ENCODE assay signal across 25 cellular contexts in the genomic region with DNA sequence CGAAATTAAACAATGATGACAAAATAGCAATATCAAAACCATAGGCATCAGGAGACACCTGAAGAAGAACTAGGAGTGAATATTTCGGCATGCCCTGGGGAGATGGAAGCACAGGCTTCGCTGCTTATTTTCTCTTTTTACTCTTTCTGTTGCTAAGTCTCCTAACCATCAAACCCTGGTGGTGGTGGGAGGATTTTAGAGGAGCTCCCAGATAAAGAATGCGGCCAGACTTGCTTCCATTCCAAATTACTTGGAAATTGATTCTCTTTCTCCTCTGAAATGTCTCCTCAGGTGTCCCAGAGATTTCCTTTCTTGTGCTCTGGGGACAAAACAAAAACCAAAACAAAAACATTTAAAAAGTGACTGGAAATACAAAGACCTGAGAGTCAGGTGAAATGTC.
DNase-seq lines count a peak whose midpoint lies in the region; ATAC-seq, FAIRE-seq and TF ChIP-seq lines count a peak whose summit lies in the region.
"Had no signal": no experiment of that assay in that cellular context is flagged by ENCODE, and none has a peak within 500 bp of the region (broad histone marks: within the 10 kb centered on the region; RNA-seq: fewer than 3 reads in every experiment).

No MANE protein-coding gene starts in this region.

- no peak overlapping the region for H3K23ac ChIP-seq in H1 (ENCODE audit: insufficient read length)

- no peaks in the 10 kb centered on the region for H3K79me2 ChIP-seq in H1 (ENCODE audit: control insufficient read depth in 1 of 2, insufficient read depth in 2 of 2, low read length in 2 of 2)

- peaks cover 0 to 14% (median under 1%) of the 10 kb centered on the region in 6 donors for H3K9me3 Mint-ChIP-seq in immature natural killer cell
- H3K9me3 Mint-ChIP-seq in activated T-cell treated with anti-CD3 and anti-CD28 coated beads, Interleukin-2, amount 50 U/mL, for 4 hours: peaks cover 3% of the 10 kb centered on the region
- H3K9me3 Mint-ChIP-seq: CD4-positive, CD25-positive, alpha-beta regulatory T cell; CD8-positive, alpha-beta T cell; H9 had no signal

- no peak overlapping the region for H4K5ac ChIP-seq in H1 (ENCODE audit: insufficient read length, low read depth, low read length)

- TF ChIP-seq RAD21 in H1 (IDR thresholded peaks at IDR 0.05 in 1 of 2, conservative IDR thresholded peaks at IDR 0.05 in 1 of 2; ENCODE audit: low read depth in 2 of 2, low read length in 2 of 2): no peak

- ATAC-seq in HG03342 (IDR thresholded peaks at IDR 0.05; ENCODE audit: unreplicated experiment): no peak
- ATAC-seq in activated T-cell treated with anti-CD3 and anti-CD28 coated beads, Interleukin-2, amount 50 U/mL, for 4 hours: no peak
- ATAC-seq: CD8-positive, alpha-beta T cell; HCT116 had no signal

- no peak overlapping the region for H2BK5ac ChIP-seq in H1 (ENCODE audit: low read depth, low read length)

- H3K4me2 ChIP-seq in H1 (ENCODE audit: insufficient read depth in 1 of 2, low read depth in 2 of 2, low read length in 2 of 2): no peak overlapping the region
- H3K4me2 ChIP-seq: BLaER1 had no signal

- H2AK5ac ChIP-seq in H1 (ENCODE audit: low read depth, low read length): no peak overlapping the region

- WGBS in H1 (ENCODE audit: extremely low coverage in 1 of 2, insufficient coverage in 1 of 2, insufficient read length in 1 of 2, insufficient replicate concordance in 2 of 2, low coverage in 1 of 2, low lambda C conversion rate in 2 of 2, missing lambda C conversion rate in 1 of 2), 2 experiments: 67% methylated on average over 4 of the region's 4 CpGs; no CpG with 5 or more reads in 1 of the 2 experiments

- H3K4me1 ChIP-seq in HUES48 (ENCODE audit: control insufficient read depth, insufficient read depth, low read length) (peaks cover 16% of the 10 kb centered on the region), H1 (replicated peaks in 1 of 4; ENCODE audit: control insufficient read depth in 3 of 4, insufficient read depth in 4 of 4, low read length in 3 of 4) (peaks cover 0 to 4% (median 1%) of the 10 kb centered on the region in 4 experiments; a peak in 2 of 7 replicates)
- H3K4me1 ChIP-seq: BLaER1 had no signal

- no peak overlapping the region for H3K4ac ChIP-seq in H1 (replicated peaks; ENCODE audit: insufficient read length, low read depth, low read length)

- H2BK120ac ChIP-seq in H1 (replicated peaks; ENCODE audit: low read depth, low read length): no peak overlapping the region

- no peak overlapping the region for H2BK15ac ChIP-seq in H1 (ENCODE audit: low read length)

- TF ChIP-seq EP300 in H1 (IDR thresholded peaks at IDR 0.05; ENCODE audit: borderline replicate concordance in 1 of 2, low read depth in 2 of 2, low read length in 2 of 2): no peak

- H3K9me3 ChIP-seq in HUES48 (ENCODE audit: control insufficient read depth, insufficient read depth, low read length) (no peaks in the 10 kb centered on the region), H1 (ENCODE audit: insufficient read depth in 2 of 2, low read depth in 1 of 2, low read length in 1 of 2) (no peaks in the 10 kb centered on the region)
- H3K9me3 ChIP-seq: BLaER1 had no signal

- no peak overlapping the region for H4K8ac ChIP-seq in H1 (ENCODE audit: extremely low read depth, insufficient read depth, low read length)

- no peak for TF ChIP-seq POLR2A in H1 (IDR thresholded peaks at IDR 0.05; ENCODE audit: control extremely low read depth in 1 of 2, low read depth in 2 of 2, low read length in 2 of 2)

- H3K23me2 ChIP-seq in H1 (ENCODE audit: low read depth, low read length): no peaks in the 10 kb centered on the region

- H3K14ac ChIP-seq in H1 (ENCODE audit: insufficient read length): no peak overlapping the region

- H3K27ac ChIP-seq in HUES48 (ENCODE audit: low read depth, low read length) (peak overlapping the region; percentile 14), H1 (ENCODE audit: low read depth, low read length) (no peak overlapping the region)
- H3K27ac ChIP-seq: 22Rv1, BLaER1, C4-2B had no signal

- H3K27me3 ChIP-seq in HUES48 (ENCODE audit: control insufficient read depth, insufficient read depth, low read length) (no peaks in the 10 kb centered on the region), H1 (replicated peaks in 1 of 4; ENCODE audit: control insufficient read depth in 3 of 4, extremely low read depth in 1 of 4, insufficient read depth in 3 of 4, low read length in 3 of 4) (no peaks in the 10 kb centered on the region)
- H3K27me3 ChIP-seq: BLaER1 had no signal

- H3K56ac ChIP-seq in H1 (replicated peaks; ENCODE audit: insufficient read length, low read depth, low read length): no peak overlapping the region

- H2AFZ ChIP-seq in H1 (ENCODE audit: low read length): no peak overlapping the region

- no peak overlapping the region for H3K4me3 Mint-ChIP-seq in immature natural killer cell
- H3K4me3 Mint-ChIP-seq in activated T-cell treated with anti-CD3 and anti-CD28 coated beads, Interleukin-2, amount 50 U/mL, for 4 hours: no peak overlapping the region
- H3K4me3 Mint-ChIP-seq: B cell; CD4-positive, CD25-positive, alpha-beta regulatory T cell; CD8-positive, alpha-beta T cell; H9 had no signal

- H3K36me3 ChIP-seq in HUES48 (ENCODE audit: control insufficient read depth, insufficient read depth, low read length) (no peaks in the 10 kb centered on the region), H1 (ENCODE audit: control insufficient read depth in 2 of 4, insufficient read depth in 4 of 4, low read length in 3 of 4) (no peaks in the 10 kb centered on the region)
- H3K36me3 ChIP-seq: BLaER1 had no signal

- peak; percentile 13 for FAIRE-seq in H1 (lab: Jason Lieb, UNC)
- FAIRE-seq: A204.1, D721Med, GM12891, GM18507 had no signal

- no peak overlapping the region for H2BK20ac ChIP-seq in H1 (ENCODE audit: low read length)

- no peak overlapping the region for H3K9ac ChIP-seq in HUES48 (ENCODE audit: low read depth, low read length)
- H3K9ac ChIP-seq in H1 (replicated peaks in 1 of 4; ENCODE audit: extremely low read depth in 1 of 4, low read depth in 3 of 4, low read length in 3 of 4): no peak overlapping the region
- H3K9ac ChIP-seq: BLaER1 had no signal

- DNase-seq in ELF-1 (ENCODE audit: low read depth, low spot score) (peak; percentile 64), H1 (ENCODE audit: low read depth in 1 of 2, low spot score in 2 of 2) (no peak), iPS-NIHi7 (ENCODE audit: extremely low spot score) (peak; percentile 16), immature natural killer cell (no peak), COR-L47 (lab: John Stamatoyannopoulos, UW) (no peak)
- no peak for DNase-seq in activated T-cell treated with anti-CD3 and anti-CD28 coated beads, Interleukin-2, amount 50 U/mL, for 4 hours
- DNase-seq: CD4-positive, CD25-positive, alpha-beta regulatory T cell; CD8-positive, alpha-beta T cell; DMS 273 treated with DMSO at 0.1 percent for 48 hours; DMS79; EL; GF-D8; GOT3; H9 had no signal

- H4K91ac ChIP-seq in H1 (replicated peaks; ENCODE audit: insufficient read length, low read length): no peak overlapping the region

- H3K27ac Mint-ChIP-seq in immature natural killer cell: no peak overlapping the region
- H3K27ac Mint-ChIP-seq: B cell; CD4-positive, CD25-positive, alpha-beta regulatory T cell; CD8-positive, alpha-beta T cell had no signal

- H3K36me3 Mint-ChIP-seq in immature natural killer cell: no peaks in the 10 kb centered on the region
- H3K36me3 Mint-ChIP-seq in activated T-cell treated with anti-CD3 and anti-CD28 coated beads, Interleukin-2, amount 50 U/mL, for 4 hours (ENCODE audit: insufficient read depth): no peaks in the 10 kb centered on the region
- H3K36me3 Mint-ChIP-seq: CD4-positive, CD25-positive, alpha-beta regulatory T cell; CD8-positive, alpha-beta T cell had no signal

- TF ChIP-seq CTCF in H1 (IDR thresholded peaks at IDR 0.05; ENCODE audit: control extremely low read depth in 1 of 3, insufficient read depth in 1 of 3, low read depth in 1 of 3, low read length in 3 of 3): no peak

- no peak overlapping the region for H2BK12ac ChIP-seq in H1 (ENCODE audit: low read depth, low read length)

- H3K4me3 ChIP-seq in HUES48 (ENCODE audit: low read depth, low read length) (no peak overlapping the region), H1 (ENCODE audit: extremely low read depth in 1 of 4, insufficient read depth in 2 of 4, low read depth in 3 of 4, low read length in 4 of 4) (no peak overlapping the region)
- H3K4me3 ChIP-seq: BLaER1 had no signal

- no peaks in the 10 kb centered on the region for H3K79me1 ChIP-seq in H1 (ENCODE audit: low read depth, low read length)

- H3K18ac ChIP-seq in H1 (ENCODE audit: extremely low read depth, low read length): no peak overlapping the region

- H3K4me1 Mint-ChIP-seq in immature natural killer cell: no peaks in the 10 kb centered on the region
- H3K4me1 Mint-ChIP-seq in activated T-cell treated with anti-CD3 and anti-CD28 coated beads, Interleukin-2, amount 50 U/mL, for 4 hours (ENCODE audit: low read depth): no peaks in the 10 kb centered on the region
- H3K4me1 Mint-ChIP-seq: B cell; CD4-positive, CD25-positive, alpha-beta regulatory T cell had no signal

- POLR2A ChIA-PET in H1 (lab: Charles Lee; ENCODE audit: partially characterized antibody): no interaction called here

- H4K20me1 ChIP-seq in H1 (replicated peaks in 1 of 2; ENCODE audit: control insufficient read depth in 1 of 2, insufficient read depth in 2 of 2, low read length in 2 of 2): no peaks in the 10 kb centered on the region
- H4K20me1 ChIP-seq: BLaER1 had no signal

- CTCF ChIA-PET in H1 (lab: Charles Lee; ENCODE audit: partially characterized antibody): interaction anchor here (0.6 to 2.5 kb wide), 3 partner anchors 8 to 74 kb away, joined by 4 to 5 read pairs (median 4); no protein-coding TSS in a partner anchor

- peaks cover 0 to 2% (median 0%) of the 10 kb centered on the region in 3 donors for H3K27me3 Mint-ChIP-seq in immature natural killer cell (ENCODE audit: low read depth in 3 of 3)
- no peaks in the 10 kb centered on the region for H3K27me3 Mint-ChIP-seq in activated T-cell treated with anti-CD3 and anti-CD28 coated beads, Interleukin-2, amount 50 U/mL, for 4 hours (ENCODE audit: low read depth)
- H3K27me3 Mint-ChIP-seq: B cell had no signal

TF ChIP-seq in H1, 55 proteins besides CTCF, POLR2A, EP300 and RAD21 (continues in another document):
- TF ChIP-seq CEBPB (IDR thresholded peaks at IDR 0.05; ENCODE audit: low read depth, low read length) (no peak), SRF (IDR thresholded peaks at IDR 0.05; ENCODE audit: low read depth, low read length) (no peak), SP4 (IDR thresholded peaks at IDR 0.05; ENCODE audit: low read length) (no peak), KDM5A (IDR thresholded peaks at IDR 0.05; ENCODE audit: low read length) (no peak), SAP30 (IDR thresholded peaks at IDR 0.05; ENCODE audit: insufficient read depth, insufficient replicate concordance, low read length) (no peak), JUN (IDR thresholded peaks at IDR 0.05; ENCODE audit: low read depth, low read length) (no peak)
- TF ChIP-seq, protein P1, sequence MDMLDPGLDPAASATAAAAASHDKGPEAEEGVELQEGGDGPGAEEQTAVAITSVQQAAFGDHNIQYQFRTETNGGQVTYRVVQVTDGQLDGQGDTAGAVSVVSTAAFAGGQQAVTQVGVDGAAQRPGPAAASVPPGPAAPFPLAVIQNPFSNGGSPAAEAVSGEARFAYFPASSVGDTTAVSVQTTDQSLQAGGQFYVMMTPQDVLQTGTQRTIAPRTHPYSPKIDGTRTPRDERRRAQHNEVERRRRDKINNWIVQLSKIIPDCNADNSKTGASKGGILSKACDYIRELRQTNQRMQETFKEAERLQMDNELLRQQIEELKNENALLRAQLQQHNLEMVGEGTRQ (IDR thresholded peaks at IDR 0.05; ENCODE audit: low read length): no peak

Comparison
In these comparisons a context has a peak if more than half of its experiments do, and no peak if none do; other contexts are left out.
1. DNase-seq: peak in ELF-1 (single experiment) and iPS-NIHi7 (single experiment); none in H1 (0 of 2), immature natural killer cell (0 of 3), COR-L47 (single experiment) and activated T-cell treated with anti-CD3 and anti-CD28 coated beads, Interleukin-2, amount 50 U/mL, for 4 hours (single experiment).